ENCODE assay signal across 8 cellular contexts in the genomic region with DNA sequence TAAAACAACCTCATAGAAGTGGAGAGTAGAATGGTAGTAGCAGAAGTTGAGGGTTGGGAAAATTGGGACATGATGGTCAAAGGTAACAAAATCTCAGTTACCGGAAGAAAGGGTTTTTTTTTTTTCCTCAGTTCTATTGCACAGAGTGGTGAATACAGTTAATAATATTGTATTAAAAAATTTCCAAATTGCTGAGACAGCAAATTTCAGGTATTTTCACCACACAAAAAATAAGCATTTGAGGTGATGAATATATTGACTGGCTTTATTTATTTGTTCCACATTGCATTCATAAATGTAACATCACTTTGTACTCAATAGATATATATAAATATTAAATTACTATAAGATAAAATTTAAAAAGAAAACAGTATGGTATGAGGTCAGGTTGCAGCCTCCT.
"Had no signal": no experiment of that assay in that cellular context is flagged by ENCODE, and none has a peak within 500 bp of the region (broad histone marks: within the 10 kb centered on the region; RNA-seq: fewer than 3 reads in every experiment).

No MANE protein-coding gene starts in this region.

- FAIRE-seq: HTR-8/SVneo had no signal

- H3K27ac ChIP-seq: GM23248, KMS-11 had no signal

- DNase-seq: GM23248, GOT3, H9, HCEC 1CT, Karpas-422, KBM-7 had no signal

- H3K4me3 ChIP-seq: GM23248 had no signal

- H3K4me2 ChIP-seq: KMS-11 had no signal

- H2AFZ ChIP-seq: GM23248 had no signal

- H3K9ac ChIP-seq: GM23248, KMS-11 had no signal
